In genomic region chr15:46137443-46137842, GRCh38 we compare ENCODE assay signal across 28 cellular contexts.
"Had no signal": no experiment of that assay in that cellular context is flagged by ENCODE, and none has a peak within 500 bp of the region (broad histone marks: within the 10 kb centered on the region; RNA-seq: fewer than 3 reads in every experiment).

No MANE protein-coding gene starts in this region.

- H3K4me1 ChIP-seq: prostate gland, right lobe of liver, sigmoid colon, stomach, thyroid gland, tibial nerve, upper lobe of left lung, vagina had no signal

- FAIRE-seq: pancreas, small intestine, urothelium cell line had no signal

- ATAC-seq: naive thymus-derived CD8-positive, alpha-beta T cell; natural killer cell treated with Interleukin-12 subunit alpha and Interleukin-12 subunit beta and Interleukin-15 and Interleukin-18, amount 100 ng/mL, for 72 hours; right cardiac atrium; stimulated activated effector memory CD8-positive, alpha-beta T cell treated with anti-CD3 and anti-CD28 coated beads, Interleukin-12 subunit alpha, Interleukin-12 subunit beta, amount 100 ng/mL, for 72 hours; stimulated activated naive B cell treated with anti-CD40 and anti-IgM and Interleukin-4, amounts not matched to agents 10 μg/mL and 1 μg/mL and 100 μg/mL, for 72 hours had no signal

- H3K4me1 Mint-ChIP-seq: naive thymus-derived CD8-positive, alpha-beta T cell; nephron progenitor cell; neural crest cell; stimulated activated effector memory CD8-positive, alpha-beta T cell treated with anti-CD3 and anti-CD28 coated beads, Interleukin-12 subunit alpha, Interleukin-12 subunit beta, amount 100 ng/mL, for 72 hours; stimulated activated naive B cell treated with anti-CD40 and anti-IgM and Interleukin-4, amounts not matched to agents 10 μg/mL and 1 μg/mL and 100 μg/mL, for 72 hours had no signal

- DNase-seq: naive thymus-derived CD8-positive, alpha-beta T cell; nephron progenitor cell; nucleus accumbens; pancreas; right cardiac atrium; right lobe of liver; sigmoid colon; small intestine; stimulated activated CD4-positive, alpha-beta T cell treated with anti-CD3 and anti-CD28 coated beads, Interleukin-15, amount 100 ng/mL, for 24 hours; stimulated activated CD4-positive, alpha-beta T cell treated with anti-CD3 and anti-CD28 coated beads, Interleukin-2, amount 100 ng/mL, for 24 hours; stimulated activated CD4-positive, alpha-beta T cell treated with anti-CD3 and anti-CD28 coated beads, Interleukin-2, amount 100 ng/mL, for 48 hours; stimulated activated CD4-positive, alpha-beta T cell treated with anti-CD3 and anti-CD28 coated beads, Interleukin-4, amount 100 ng/mL, for 24 hours; stimulated activated naive B cell treated with anti-CD40 and anti-IgM and Interleukin-4, amounts not matched to agents 10 μg/mL and 1 μg/mL and 100 μg/mL, for 72 hours; stimulated activated naive CD4-positive, alpha-beta T cell treated with Interleukin-2 at 50 U/mL for 16 hours; stomach; thyroid gland; trophoblast cell; upper lobe of left lung had no signal

- H3K27ac Mint-ChIP-seq: naive thymus-derived CD8-positive, alpha-beta T cell; natural killer cell treated with Interleukin-12 subunit alpha and Interleukin-12 subunit beta and Interleukin-15 and Interleukin-18, amount 100 ng/mL, for 72 hours; nephron progenitor cell; stimulated activated effector memory CD8-positive, alpha-beta T cell treated with anti-CD3 and anti-CD28 coated beads, Interleukin-12 subunit alpha, Interleukin-12 subunit beta, amount 100 ng/mL, for 72 hours; stimulated activated naive B cell treated with anti-CD40 and anti-IgM and Interleukin-4, amounts not matched to agents 10 μg/mL and 1 μg/mL and 100 μg/mL, for 72 hours; stimulated activated naive CD8-positive, alpha-beta T cell treated with anti-CD3 and anti-CD28 coated beads, Interleukin-15, Interleukin-2, amounts not matched to agents 100 ng/mL and 50 ng/mL, for 24 hours had no signal

- H3K27me3 Mint-ChIP-seq: natural killer cell treated with Interleukin-12 subunit alpha and Interleukin-12 subunit beta and Interleukin-15 and Interleukin-18, amount 100 ng/mL, for 72 hours; stimulated activated naive B cell treated with anti-CD40 and anti-IgM and Interleukin-4, amounts not matched to agents 10 μg/mL and 1 μg/mL and 100 μg/mL, for 72 hours; stimulated activated naive CD8-positive, alpha-beta T cell treated with anti-CD3 and anti-CD28 coated beads, Interleukin-15, Interleukin-2, amounts not matched to agents 100 ng/mL and 50 ng/mL, for 24 hours had no signal

- H3K4me3 ChIP-seq: pancreas, prostate gland, right lobe of liver, sigmoid colon, stomach, thoracic aorta, thyroid gland, tibial nerve, upper lobe of left lung, vagina had no signal

- H3K36me3 ChIP-seq: neutrophil, pancreas, prostate gland, right lobe of liver, sigmoid colon, stomach, thoracic aorta, thyroid gland, tibial nerve, upper lobe of left lung, vagina had no signal

- H3K27me3 ChIP-seq: neutrophil, pancreas, right lobe of liver, sigmoid colon, stomach, thyroid gland, tibial nerve, upper lobe of left lung, vagina had no signal

- H3K27ac ChIP-seq: neutrophil, pancreas, prostate gland, right lobe of liver, sigmoid colon, stomach, thoracic aorta, thyroid gland, tibial nerve, upper lobe of left lung, vagina had no signal

- H3K36me3 Mint-ChIP-seq: stimulated activated effector memory CD8-positive, alpha-beta T cell treated with anti-CD3 and anti-CD28 coated beads, Interleukin-12 subunit alpha, Interleukin-12 subunit beta, amount 100 ng/mL, for 72 hours; stimulated activated naive B cell treated with anti-CD40 and anti-IgM and Interleukin-4, amounts not matched to agents 10 μg/mL and 1 μg/mL and 100 μg/mL, for 72 hours had no signal

- H3K9me3 ChIP-seq: pancreas, prostate gland, sigmoid colon, thyroid gland, upper lobe of left lung, vagina had no signal

- H3K4me3 Mint-ChIP-seq: naive thymus-derived CD8-positive, alpha-beta T cell; natural killer cell treated with Interleukin-12 subunit alpha and Interleukin-12 subunit beta and Interleukin-15 and Interleukin-18, amount 100 ng/mL, for 72 hours; nephron progenitor cell; neural crest cell; stimulated activated effector memory CD8-positive, alpha-beta T cell treated with anti-CD3 and anti-CD28 coated beads, Interleukin-12 subunit alpha, Interleukin-12 subunit beta, amount 100 ng/mL, for 72 hours; stimulated activated naive B cell treated with anti-CD40 and anti-IgM and Interleukin-4, amounts not matched to agents 10 μg/mL and 1 μg/mL and 100 μg/mL, for 72 hours; stimulated activated naive CD8-positive, alpha-beta T cell treated with anti-CD3 and anti-CD28 coated beads, Interleukin-15, Interleukin-2, amounts not matched to agents 100 ng/mL and 50 ng/mL, for 24 hours had no signal
